32 cellular contexts compared by ENCODE assay signal in genomic region chr13:51432576-51432975, GRCh38.
"Had no signal": no experiment of that assay in that cellular context is flagged by ENCODE, and none has a peak within 500 bp of the region (broad histone marks: within the 10 kb centered on the region; RNA-seq: fewer than 3 reads in every experiment).

No MANE protein-coding gene starts in this region.

- H3K27ac ChIP-seq: breast epithelium, epithelial cell of prostate, esophagus squamous epithelium, hepatocyte, left ventricle myocardium inferior, pancreas, prostate gland, right atrium auricular region, thyroid gland, upper lobe of right lung had no signal

- H3K27me3 Mint-ChIP-seq: activated B cell treated with CpG ODN at 0.5 μM for 24 hours; activated CD8-positive, alpha-beta memory T cell treated with anti-CD3 and anti-CD28 coated beads, Interleukin-2, amount 10 ng/mL, durations not matched to agents 7 days and 5 days; activated naive CD4-positive, alpha-beta T cell treated with anti-CD3 and anti-CD28 coated beads, Interleukin-2, amount 50 U/mL, for 24 hours; activated naive CD8-positive, alpha-beta T cell treated with anti-CD3 and anti-CD28 coated beads, Interleukin-2, amount 50 U/mL, for 24 hours; stimulated activated memory B cell treated with anti-CD40 and anti-IgM and Interleukin-4, amounts not matched to agents 10 μg/mL and 1 μg/mL and 100 μg/mL, for 72 hours; stimulated activated naive CD8-positive, alpha-beta T cell treated with anti-CD3 and anti-CD28 coated beads, Interleukin-15, amount 100 ng/mL, for 72 hours had no signal

- H3K27ac Mint-ChIP-seq: activated B cell treated with CpG ODN at 0.5 μM for 24 hours; activated CD8-positive, alpha-beta memory T cell treated with anti-CD3 and anti-CD28 coated beads, Interleukin-2, amount 10 ng/mL, durations not matched to agents 7 days and 5 days; activated CD8-positive, alpha-beta T cell treated with anti-CD3 and anti-CD28 coated beads, Interleukin-2, amount 10 ng/mL, durations not matched to agents 7 days and 5 days; activated naive CD4-positive, alpha-beta T cell treated with anti-CD3 and anti-CD28 coated beads, Interleukin-2, amount 50 U/mL, for 24 hours; activated naive CD8-positive, alpha-beta T cell treated with anti-CD3 and anti-CD28 coated beads, Interleukin-2, amount 50 U/mL, for 24 hours; activated T-helper 2 cell treated with anti-CD3 and anti-CD28 coated beads, Interferon-gamma antibody, Interleukin-2, Interleukin-4, amounts not matched to agents 10 μg/mL and 5 μg/mL and 100 μg/mL, durations not matched to agents 14 hours and 24 hours and 36 hours; nephron progenitor cell; stimulated activated memory B cell treated with anti-CD40 and anti-IgM and Interleukin-4, amounts not matched to agents 10 μg/mL and 1 μg/mL and 100 μg/mL, for 72 hours; stimulated activated naive CD8-positive, alpha-beta T cell treated with anti-CD3 and anti-CD28 coated beads, Interleukin-15, amount 100 ng/mL, for 72 hours had no signal

- H3K27me3 ChIP-seq: breast epithelium, esophagus squamous epithelium, hepatocyte, pancreas, right atrium auricular region, thyroid gland, upper lobe of right lung had no signal

- H3K36me3 ChIP-seq: breast epithelium, prostate gland had no signal

- H3K9me3 ChIP-seq: breast epithelium, esophagus squamous epithelium, left ventricle myocardium inferior, pancreas, prostate gland, right atrium auricular region, thyroid gland, upper lobe of right lung had no signal

- DNase-seq: activated B cell treated with CpG ODN at 0.5 μM for 24 hours; activated CD8-positive, alpha-beta memory T cell treated with anti-CD3 and anti-CD28 coated beads, Interleukin-2, amount 10 ng/mL, durations not matched to agents 7 days and 5 days; activated CD8-positive, alpha-beta T cell treated with anti-CD3 and anti-CD28 coated beads, Interleukin-2, amount 10 ng/mL, durations not matched to agents 7 days and 5 days; activated naive CD8-positive, alpha-beta T cell treated with anti-CD3 and anti-CD28 coated beads, Interleukin-2, amount 50 U/mL, for 24 hours; activated T-cell treated with anti-CD3 and anti-CD28 coated beads, Interleukin-2, amount 50 U/mL, for 48 hours; central memory CD4-positive, alpha-beta T cell; dermis blood vessel endothelial cell; effector CD8-positive, alpha-beta T cell; esophagus squamous epithelium; foreskin melanocyte; glutamatergic neuron; islet precursor cell; left ventricle myocardium inferior; nephron progenitor cell; pancreas; stimulated activated CD4-positive, alpha-beta T cell treated with anti-CD3 and anti-CD28 coated beads, Interleukin-1b, Interleukin-23, amount 100 ng/mL, for 48 hours; stimulated activated CD4-positive, alpha-beta T cell treated with anti-CD3 and anti-CD28 coated beads, Interleukin-4, amount 100 ng/mL, for 4 hours; stimulated activated CD8-positive, alpha-beta memory T cell treated with anti-CD3 and anti-CD28 coated beads, Interleukin-4, amount 100 ng/mL, for 48 hours; stimulated activated naive CD8-positive, alpha-beta T cell treated with anti-CD3 and anti-CD28 coated beads, Interleukin-15, amount 100 ng/mL, for 72 hours; T-helper 2 cell; thyroid gland; upper lobe of right lung had no signal

- H2AFZ ChIP-seq: hepatocyte had no signal

- ATAC-seq: activated CD8-positive, alpha-beta memory T cell treated with anti-CD3 and anti-CD28 coated beads, Interleukin-2, amount 10 ng/mL, durations not matched to agents 7 days and 5 days; activated CD8-positive, alpha-beta T cell treated with anti-CD3 and anti-CD28 coated beads, Interleukin-2, amount 10 ng/mL, durations not matched to agents 7 days and 5 days; activated naive CD8-positive, alpha-beta T cell treated with anti-CD3 and anti-CD28 coated beads, Interleukin-2, amount 50 U/mL, for 24 hours; pancreas; stimulated activated memory B cell treated with anti-CD40 and anti-IgM and Interleukin-4, amounts not matched to agents 10 μg/mL and 1 μg/mL and 100 μg/mL, for 72 hours; stimulated activated naive CD8-positive, alpha-beta T cell treated with anti-CD3 and anti-CD28 coated beads, Interleukin-15, amount 100 ng/mL, for 72 hours; upper lobe of right lung had no signal

- H3K4me2 ChIP-seq: hepatocyte, smooth muscle cell had no signal

- H3K4me1 ChIP-seq: breast epithelium, prostate gland, right atrium auricular region, thyroid gland, upper lobe of right lung had no signal

- H3K4me3 Mint-ChIP-seq: activated B cell treated with CpG ODN at 0.5 μM for 24 hours; activated CD8-positive, alpha-beta memory T cell treated with anti-CD3 and anti-CD28 coated beads, Interleukin-2, amount 10 ng/mL, durations not matched to agents 7 days and 5 days; activated CD8-positive, alpha-beta T cell treated with anti-CD3 and anti-CD28 coated beads, Interleukin-2, amount 10 ng/mL, durations not matched to agents 7 days and 5 days; activated naive CD4-positive, alpha-beta T cell treated with anti-CD3 and anti-CD28 coated beads, Interleukin-2, amount 50 U/mL, for 24 hours; activated naive CD8-positive, alpha-beta T cell treated with anti-CD3 and anti-CD28 coated beads, Interleukin-2, amount 50 U/mL, for 24 hours; nephron progenitor cell; stimulated activated memory B cell treated with anti-CD40 and anti-IgM and Interleukin-4, amounts not matched to agents 10 μg/mL and 1 μg/mL and 100 μg/mL, for 72 hours; stimulated activated naive CD8-positive, alpha-beta T cell treated with anti-CD3 and anti-CD28 coated beads, Interleukin-15, amount 100 ng/mL, for 72 hours had no signal

- H3K4me3 ChIP-seq: breast epithelium, esophagus squamous epithelium, hepatocyte, left ventricle myocardium inferior, lung, pancreas, prostate gland, right atrium auricular region, smooth muscle cell, thyroid gland, upper lobe of right lung had no signal

- H3K9me3 Mint-ChIP-seq: activated B cell treated with CpG ODN at 0.5 μM for 24 hours; activated naive CD4-positive, alpha-beta T cell treated with anti-CD3 and anti-CD28 coated beads, Interleukin-2, amount 50 U/mL, for 24 hours; activated naive CD8-positive, alpha-beta T cell treated with anti-CD3 and anti-CD28 coated beads, Interleukin-2, amount 50 U/mL, for 24 hours; activated T-helper 2 cell treated with anti-CD3 and anti-CD28 coated beads, Interferon-gamma antibody, Interleukin-2, Interleukin-4, amounts not matched to agents 10 μg/mL and 5 μg/mL and 100 μg/mL, durations not matched to agents 14 hours and 24 hours and 36 hours; nephron progenitor cell; stimulated activated memory B cell treated with anti-CD40 and anti-IgM and Interleukin-4, amounts not matched to agents 10 μg/mL and 1 μg/mL and 100 μg/mL, for 72 hours; stimulated activated naive CD8-positive, alpha-beta T cell treated with anti-CD3 and anti-CD28 coated beads, Interleukin-15, amount 100 ng/mL, for 72 hours had no signal
